Comparison of ENCODE assay signal across 15 cellular contexts in the genomic region with DNA sequence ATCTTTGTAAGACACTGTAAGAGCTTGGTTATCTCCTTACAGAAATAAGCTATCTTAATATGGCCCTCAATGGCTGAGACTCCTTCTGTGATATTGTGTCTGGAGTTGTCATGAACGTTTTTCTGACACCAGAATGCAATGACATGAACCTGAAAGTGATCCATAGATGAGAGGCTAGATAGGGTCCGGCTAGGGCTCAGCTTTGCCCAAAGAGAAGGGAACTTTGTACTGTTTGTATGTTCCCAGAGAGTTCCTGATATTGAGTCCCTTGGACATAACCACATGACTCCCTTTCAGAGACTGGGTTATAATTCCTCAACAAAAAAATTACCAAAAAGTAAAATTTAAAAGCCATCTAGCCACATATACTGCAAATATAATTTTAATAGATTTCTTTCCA.
A peak's percentile ranks its signal among the peaks of the same experiment; 100 is the strongest.
DNase-seq lines count a peak whose midpoint lies in the region; ATAC-seq lines count a peak whose summit lies in the region.
"Had no signal": no experiment of that assay in that cellular context is flagged by ENCODE, and none has a peak within 500 bp of the region (broad histone marks: within the 10 kb centered on the region; RNA-seq: fewer than 3 reads in every experiment).

No MANE protein-coding gene starts in this region.

- H3K4me1 Mint-ChIP-seq in activated naive CD8-positive, alpha-beta T cell treated with anti-CD3 and anti-CD28 coated beads, Interleukin-2, amount 10 ng/mL, durations not matched to agents 7 days and 5 days: peaks cover 40% of the 10 kb centered on the region

- peaks cover 18% of the 10 kb centered on the region for H3K9me3 Mint-ChIP-seq in activated naive CD8-positive, alpha-beta T cell treated with anti-CD3 and anti-CD28 coated beads, Interleukin-2, amount 10 ng/mL, durations not matched to agents 7 days and 5 days
- H3K9me3 Mint-ChIP-seq: nephron had no signal

- H3K36me3 ChIP-seq in BLaER1: peaks cover 10% of the 10 kb centered on the region; the same call in 1 of the 2 replicates
- H3K36me3 ChIP-seq: colonic mucosa had no signal

- no peaks in the 10 kb centered on the region for H3K27me3 Mint-ChIP-seq in activated naive CD8-positive, alpha-beta T cell treated with anti-CD3 and anti-CD28 coated beads, Interleukin-2, amount 10 ng/mL, durations not matched to agents 7 days and 5 days

- H3K9me3 ChIP-seq in BLaER1: peaks cover 49% of the 10 kb centered on the region
- H3K9me3 ChIP-seq: colonic mucosa had no signal

- peak overlapping the region; percentile 89 for H3K27ac Mint-ChIP-seq in activated naive CD8-positive, alpha-beta T cell treated with anti-CD3 and anti-CD28 coated beads, Interleukin-2, amount 10 ng/mL, durations not matched to agents 7 days and 5 days
- H3K27ac Mint-ChIP-seq: nephron had no signal

- H4K20me1 ChIP-seq in BLaER1: no peaks in the 10 kb centered on the region

- peak overlapping the region; percentile 17; the same call in 1 of the 2 replicates for H3K4me3 ChIP-seq in BLaER1
- H3K4me3 ChIP-seq: colonic mucosa had no signal

- POLR2A ChIA-PET in activated naive CD8-positive, alpha-beta T cell treated with anti-CD3 and anti-CD28 coated beads, Interleukin-2, amount 10 ng/mL, durations not matched to agents 7 days and 5 days (lab: Charles Lee): no interaction called here

- peaks cover 87% of the 10 kb centered on the region for H3K4me1 ChIP-seq in BLaER1
- H3K4me1 ChIP-seq: colonic mucosa had no signal

- DNase-seq in activated naive CD8-positive, alpha-beta T cell treated with anti-CD3 and anti-CD28 coated beads, Interleukin-2, amount 10 ng/mL, durations not matched to agents 7 days and 5 days: no peak
- DNase-seq in NCI-H2029 (lab: John Stamatoyannopoulos, UW) (no peak), NCI-H1694 (lab: John Stamatoyannopoulos, UW) (no peak), dedifferentiated amniotic fluid mesenchymal stem cell (ENCODE audit: extremely low spot score) (no peak), cerebellar cortex (ENCODE audit: low spot score) (no peak)
- DNase-seq: colonic mucosa, MV-4-11, NCI-H510A, SHP77, small intestine had no signal

- peak overlapping the region; percentile 82 for H3K4me2 ChIP-seq in BLaER1

- no peak overlapping the region for H3K4me3 Mint-ChIP-seq in activated naive CD8-positive, alpha-beta T cell treated with anti-CD3 and anti-CD28 coated beads, Interleukin-2, amount 10 ng/mL, durations not matched to agents 7 days and 5 days
- H3K4me3 Mint-ChIP-seq: nephron had no signal

- H3K27ac ChIP-seq in BLaER1: peak overlapping the region; percentile 86
- H3K27ac ChIP-seq: colonic mucosa, VCaP had no signal

- no peaks in the 10 kb centered on the region for H3K27me3 ChIP-seq in BLaER1
- H3K27me3 ChIP-seq: colonic mucosa had no signal

- H3K36me3 Mint-ChIP-seq in activated naive CD8-positive, alpha-beta T cell treated with anti-CD3 and anti-CD28 coated beads, Interleukin-2, amount 10 ng/mL, durations not matched to agents 7 days and 5 days: peaks cover 31% of the 10 kb centered on the region

- ATAC-seq in GM18909 (IDR thresholded peaks at IDR 0.05; ENCODE audit: poor library complexity, unreplicated experiment): peak; percentile 3
- ATAC-seq in HG03175 (IDR thresholded peaks at IDR 0.05; ENCODE audit: unreplicated experiment): peak; percentile 4
- ATAC-seq in activated naive CD8-positive, alpha-beta T cell treated with anti-CD3 and anti-CD28 coated beads, Interleukin-2, amount 10 ng/mL, durations not matched to agents 7 days and 5 days (ENCODE audit: low read depth): peak; percentile 9

- H3K9ac ChIP-seq in BLaER1: peak overlapping the region; percentile 69
